In genomic region chr15:94094310-94094709, GRCh38 we compare ENCODE assay signal across 9 cellular contexts.
"Had no signal": no experiment of that assay in that cellular context is flagged by ENCODE, and none has a peak within 500 bp of the region (broad histone marks: within the 10 kb centered on the region; RNA-seq: fewer than 3 reads in every experiment).

No MANE protein-coding gene starts in this region.

- H2AFZ ChIP-seq: GM23248, GM23338 had no signal

- H3K9ac ChIP-seq: GM23248 had no signal

- DNase-seq: GM23248, GOT3, H7, H9, HCEC 1CT, HFFc6 had no signal

- H3K4me2 ChIP-seq: GM23338 had no signal

- H3K4me3 ChIP-seq: GM23248, GM23338, HAP-1 had no signal

- H3K36me3 ChIP-seq: HAP-1 had no signal

- H3K9me3 ChIP-seq: HAP-1 had no signal

- ATAC-seq: GM23338, HCT116 had no signal

- H3K27ac ChIP-seq: GM23248 had no signal
